In genomic region chr11:11628651-11629050, GRCh38 we compare ENCODE assay signal across 28 cellular contexts.
"Had no signal": no experiment of that assay in that cellular context is flagged by ENCODE, and none has a peak within 500 bp of the region (broad histone marks: within the 10 kb centered on the region; RNA-seq: fewer than 3 reads in every experiment).

No MANE protein-coding gene starts in this region.

- H3K27ac ChIP-seq: hepatocyte, left ventricle myocardium inferior, ovary, right atrium auricular region, right lobe of liver, tibial nerve, uterus had no signal

- FAIRE-seq: islet of Langerhans, kidney had no signal

- H3K27me3 ChIP-seq: hepatocyte, ovary, right atrium auricular region, right lobe of liver, tibial nerve, uterus had no signal

- H3K27ac Mint-ChIP-seq: immature natural killer cell; mesothelial cell of epicardium; naive B cell; natural killer cell; nephron progenitor cell; progenitor cell of endocrine pancreas; stimulated activated memory B cell treated with anti-CD40 and anti-IgM and Interleukin-4, amounts not matched to agents 10 μg/mL and 1 μg/mL and 100 μg/mL, for 72 hours; stimulated activated naive CD8-positive, alpha-beta T cell treated with anti-CD3 and anti-CD28 coated beads, Interleukin-15, amount 100 ng/mL, for 72 hours; type B pancreatic cell had no signal

- H3K4me1 Mint-ChIP-seq: immature natural killer cell; mesothelial cell of epicardium; naive B cell; natural killer cell; stimulated activated memory B cell treated with anti-CD40 and anti-IgM and Interleukin-4, amounts not matched to agents 10 μg/mL and 1 μg/mL and 100 μg/mL, for 72 hours; stimulated activated naive CD8-positive, alpha-beta T cell treated with anti-CD3 and anti-CD28 coated beads, Interleukin-15, amount 100 ng/mL, for 72 hours had no signal

- ATAC-seq: left colon; natural killer cell; right lobe of liver; stimulated activated memory B cell treated with anti-CD40 and anti-IgM and Interleukin-4, amounts not matched to agents 10 μg/mL and 1 μg/mL and 100 μg/mL, for 72 hours; stimulated activated naive CD8-positive, alpha-beta T cell treated with anti-CD3 and anti-CD28 coated beads, Interleukin-15, amount 100 ng/mL, for 72 hours had no signal

- H3K4me1 ChIP-seq: right atrium auricular region, right lobe of liver, uterus had no signal

- H3K9me3 Mint-ChIP-seq: immature natural killer cell; natural killer cell; stimulated activated memory B cell treated with anti-CD40 and anti-IgM and Interleukin-4, amounts not matched to agents 10 μg/mL and 1 μg/mL and 100 μg/mL, for 72 hours; stimulated activated naive CD8-positive, alpha-beta T cell treated with anti-CD3 and anti-CD28 coated beads, Interleukin-15, amount 100 ng/mL, for 72 hours; type B pancreatic cell had no signal

- H3K79me2 ChIP-seq: hepatocyte had no signal

- H3K36me3 Mint-ChIP-seq: immature natural killer cell; mesothelial cell of epicardium; naive B cell; natural killer cell; stimulated activated memory B cell treated with anti-CD40 and anti-IgM and Interleukin-4, amounts not matched to agents 10 μg/mL and 1 μg/mL and 100 μg/mL, for 72 hours; type B pancreatic cell had no signal

- H3K4me3 Mint-ChIP-seq: immature natural killer cell; mesothelial cell of epicardium; naive B cell; natural killer cell; nephron progenitor cell; stimulated activated memory B cell treated with anti-CD40 and anti-IgM and Interleukin-4, amounts not matched to agents 10 μg/mL and 1 μg/mL and 100 μg/mL, for 72 hours; stimulated activated naive CD8-positive, alpha-beta T cell treated with anti-CD3 and anti-CD28 coated beads, Interleukin-15, amount 100 ng/mL, for 72 hours; type B pancreatic cell had no signal

- H3K9me3 ChIP-seq: left ventricle myocardium inferior, ovary, right atrium auricular region, right lobe of liver, tibial nerve, uterus had no signal

- H3K4me3 ChIP-seq: hepatocyte, left ventricle myocardium inferior, lung, ovary, right atrium auricular region, right lobe of liver, smooth muscle cell, tibial nerve, uterus had no signal

- DNase-seq: immature natural killer cell; kidney; left colon; left ventricle myocardium inferior; mesendoderm; naive B cell; natural killer cell; nephron progenitor cell; ovary; right lobe of liver; stimulated activated CD4-positive, alpha-beta T cell treated with anti-CD3 and anti-CD28 coated beads, Interleukin-1b, Interleukin-23, amount 100 ng/mL, for 48 hours; stimulated activated CD4-positive, alpha-beta T cell treated with anti-CD3 and anti-CD28 coated beads, Interleukin-2, amount 100 ng/mL, for 48 hours; stimulated activated CD4-positive, alpha-beta T cell treated with anti-CD3 and anti-CD28 coated beads, Interleukin-4, amount 100 ng/mL, for 4 hours; stimulated activated CD8-positive, alpha-beta memory T cell treated with anti-CD3 and anti-CD28 coated beads, Interleukin-4, amount 100 ng/mL, for 48 hours; stimulated activated naive CD4-positive, alpha-beta T cell treated with Interleukin-2 at 50 U/mL for 16 hours; stimulated activated naive CD8-positive, alpha-beta T cell treated with anti-CD3 and anti-CD28 coated beads, Interleukin-15, amount 100 ng/mL, for 72 hours; substantia nigra; uterus had no signal

- H3K4me2 ChIP-seq: hepatocyte, smooth muscle cell had no signal

- H3K36me3 ChIP-seq: left ventricle myocardium inferior, ovary, right atrium auricular region, right lobe of liver, tibial nerve, uterus had no signal

- H2AFZ ChIP-seq: hepatocyte had no signal
